In the genomic region with DNA sequence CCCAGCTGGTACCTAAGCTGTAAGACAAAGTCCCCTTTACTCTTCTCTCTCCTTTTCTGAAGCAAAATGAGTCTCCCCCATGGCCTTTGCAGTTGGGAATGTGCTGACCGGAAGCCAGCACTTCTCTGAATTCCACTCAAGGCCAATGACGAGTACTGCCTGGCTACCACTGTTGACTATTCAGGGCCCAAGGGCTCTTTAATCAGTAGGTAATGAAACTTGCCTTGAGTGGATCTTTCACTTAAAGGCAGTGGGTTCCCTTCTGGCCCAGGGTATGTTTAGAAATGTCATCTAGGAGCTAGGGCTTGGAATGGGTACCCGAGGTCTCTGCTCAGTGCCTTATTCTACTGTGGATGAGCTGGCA, we compare ENCODE assay signal across 20 cellular contexts.
"Had no signal": no experiment of that assay in that cellular context is flagged by ENCODE, and none has a peak within 500 bp of the region (broad histone marks: within the 10 kb centered on the region; RNA-seq: fewer than 3 reads in every experiment).

No MANE protein-coding gene starts in this region.

- DNase-seq: dermis blood vessel endothelial cell; dorsolateral prefrontal cortex; effector CD4-positive, alpha-beta T cell; effector memory CD4-positive, alpha-beta T cell; foreskin keratinocyte; heart left ventricle; immature natural killer cell; islet precursor cell; kidney; kidney glomerular epithelial cell; left colon; left ventricle myocardium superior; mesenchymal stem cell; mucosa of descending colon had no signal

- H3K36me3 ChIP-seq: heart left ventricle had no signal

- H3K4me1 ChIP-seq: esophagus muscularis mucosa, foreskin keratinocyte, gastroesophageal sphincter, heart left ventricle had no signal

- H3K9me3 ChIP-seq: esophagus muscularis mucosa, gastroesophageal sphincter, mucosa of descending colon had no signal

- H3K27ac ChIP-seq: coronary artery, dorsolateral prefrontal cortex, esophagus muscularis mucosa, foreskin keratinocyte, gastroesophageal sphincter, heart left ventricle, hepatocyte had no signal

- H3K4me3 Mint-ChIP-seq: immature natural killer cell, mesothelial cell of epicardium had no signal

- H3K27ac Mint-ChIP-seq: immature natural killer cell, mesothelial cell of epicardium had no signal

- H3K27me3 ChIP-seq: dorsolateral prefrontal cortex, esophagus muscularis mucosa, foreskin keratinocyte, gastroesophageal sphincter, heart left ventricle, hepatocyte had no signal

- H3K4me1 Mint-ChIP-seq: immature natural killer cell, mesothelial cell of epicardium had no signal

- ATAC-seq: foreskin keratinocyte, gastroesophageal sphincter, heart left ventricle, left colon, left lobe of liver, left ventricle myocardium superior, mucosa of descending colon had no signal

- H3K4me3 ChIP-seq: coronary artery, dorsolateral prefrontal cortex, esophagus muscularis mucosa, gastroesophageal sphincter, heart left ventricle, hepatocyte, mucosa of descending colon had no signal
